In genomic region chr1:22850681-22851080, GRCh38 we compare ENCODE assay signal across 1 cellular context.
TF ChIP-seq lines count a peak whose summit lies in the region.

No MANE protein-coding gene starts in this region.

TF ChIP-seq in SK-N-SH treated with all-trans-retinoic acid at 6 μM for 48 hours, 23 proteins besides CTCF, POLR2A, EP300 and RAD21 (continued from another document):
- TF ChIP-seq ZNF565 (CRISPR knock-in tag; conservative IDR thresholded peaks at IDR 0.05; ENCODE audit: low read depth) (no peak), CSDC2 (CRISPR knock-in tag; IDR thresholded peaks at IDR 0.05) (no peak), ESRRG (CRISPR knock-in tag; IDR thresholded peaks at IDR 0.05) (no peak), ZNF8 (CRISPR knock-in tag; IDR thresholded peaks at IDR 0.05) (no peak), ISL1 (CRISPR knock-in tag; IDR thresholded peaks at IDR 0.05) (no peak), POU6F1 (CRISPR knock-in tag; IDR thresholded peaks at IDR 0.05; ENCODE audit: borderline replicate concordance, low read depth) (no peak), OSR1 (CRISPR knock-in tag; IDR thresholded peaks at IDR 0.05) (no peak), GLIS3 (CRISPR knock-in tag; IDR thresholded peaks at IDR 0.05) (no peak), RARB (CRISPR knock-in tag; IDR thresholded peaks at IDR 0.05) (no peak), SNAI2 (CRISPR knock-in tag; IDR thresholded peaks at IDR 0.05) (no peak)
